Comparison of ENCODE assay signal across 8 cellular contexts in genomic region chr7:157136372-157136771, GRCh38. TPM values are rescaled to one million over a fixed set of nuclear protein-coding genes. Genes with fewer than 3 reads are reported as not detected.
A peak's percentile ranks its signal among the peaks of the same experiment; 100 is the strongest.
DNase-seq lines count a peak whose midpoint lies in the region; ATAC-seq and TF ChIP-seq lines count a peak whose summit lies in the region.

No MANE protein-coding gene starts in this region.

- peak overlapping the region; percentile 18 for H3K27ac Mint-ChIP-seq in progenitor cell of endocrine pancreas

- peak; percentile 48 for DNase-seq in NCI-H748 (lab: John Stamatoyannopoulos, UW; ENCODE audit: unreplicated experiment)
- DNase-seq in NCI-H748 treated with DMSO at 0.1 percent for 48 hours (lab: John Stamatoyannopoulos, UW) = no peak
- DNase-seq in NCI-H460 (ENCODE audit: extremely low read depth, low read depth) = peak; percentile 40
- DNase-seq in cardiac fibroblast (ENCODE audit: low read depth in 2 of 2) = peak; percentile 91 to 96
- DNase-seq in progenitor cell of endocrine pancreas (ENCODE audit: low spot score, unreplicated experiment) = no peak
- no peak for DNase-seq in NCI-H187 treated with DMSO at 0.1 percent for 48 hours (lab: John Stamatoyannopoulos, UW)
- no peak for DNase-seq in GM19238 (ENCODE audit: insufficient read length, low spot score)
- DNase-seq in Right ventricle myocardium inferior (ENCODE audit: missing footprints) = no peak

- ATAC-seq in Right ventricle myocardium inferior = no peak

- peaks cover 4% of the 10 kb centered on the region for H3K27me3 Mint-ChIP-seq in progenitor cell of endocrine pancreas

- no peak overlapping the region for H3K4me3 ChIP-seq in cardiac fibroblast (replicated peaks in 1 of 2; ENCODE audit: low read depth in 2 of 2, low read length in 2 of 2)

- peaks cover 14% of the 10 kb centered on the region for H3K4me1 Mint-ChIP-seq in progenitor cell of endocrine pancreas (ENCODE audit: low read depth)

- TF ChIP-seq CTCF in cardiac fibroblast (IDR thresholded peaks at IDR 0.05; ENCODE audit: low read depth, low read length) = peak; percentile 24
- peak; percentile 22 for TF ChIP-seq CTCF in progenitor cell of endocrine pancreas (IDR thresholded peaks at IDR 0.05; ENCODE audit: unreplicated experiment)

- H3K4me3 Mint-ChIP-seq in progenitor cell of endocrine pancreas (ENCODE audit: low read depth) = peak overlapping the region; percentile 2

- intact Hi-C loops in Right ventricle myocardium inferior (cut with DNase I) = no loop called here

- H3K36me3 Mint-ChIP-seq in progenitor cell of endocrine pancreas (ENCODE audit: insufficient read depth) = peaks cover 3% of the 10 kb centered on the region

- no peaks in the 10 kb centered on the region for H3K9me3 Mint-ChIP-seq in progenitor cell of endocrine pancreas (ENCODE audit: low read depth)

RNA-seq across cellular contexts. Expression of gene UBE3C, which starts 2.4 kb away (rescaled TPM):
- 78.6 and 96.9 TPM in 2 replicates for total RNA-seq in NCI-H460 (2014; rRNA removed; shearing (Covaris generic))
- polyA plus RNA-seq in NCI-H460 (2014; cell fraction: nucleus; rRNA removed) = 45.3 and 94.8 TPM in 2 replicates
- total RNA-seq in progenitor cell of endocrine pancreas (60.9 and 62.5 TPM in 2 replicates), Right ventricle myocardium inferior (49.7 TPM)

Comparison
In these comparisons a context has a peak if more than half of its experiments do, and no peak if none do; other contexts are left out.
1. DNase-seq: peak in NCI-H748 (single experiment), NCI-H460 (single experiment) and cardiac fibroblast (2 of 2); none in NCI-H748 treated with DMSO at 0.1 percent for 48 hours (single experiment), progenitor cell of endocrine pancreas (single experiment), NCI-H187 treated with DMSO at 0.1 percent for 48 hours (single experiment), GM19238 (single experiment) and Right ventricle myocardium inferior (single experiment).